ENCODE assay signal across 16 cellular contexts in the genomic region with DNA sequence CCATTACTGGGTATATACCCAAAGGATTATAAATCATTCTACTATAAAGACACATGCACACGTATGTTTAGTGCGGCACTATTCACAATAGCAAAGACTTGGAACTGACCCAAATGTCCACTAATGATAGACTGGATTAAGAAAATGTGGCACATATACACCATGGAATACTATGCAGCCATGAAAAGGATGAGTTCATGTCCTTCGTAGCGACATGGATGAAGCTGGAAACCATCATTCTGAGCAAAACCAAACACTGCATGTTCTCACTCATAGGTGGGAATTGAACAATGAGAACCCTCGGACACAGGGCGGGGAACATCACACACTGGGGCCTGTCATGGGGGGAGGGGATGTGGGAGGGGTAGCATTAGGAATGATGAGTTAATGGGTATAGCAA. TPM values are rescaled to one million over a fixed set of nuclear protein-coding genes. Genes with fewer than 3 reads are reported as not detected.
"Had no signal": no experiment of that assay in that cellular context is flagged by ENCODE, and none has a peak within 500 bp of the region (broad histone marks: within the 10 kb centered on the region; RNA-seq: fewer than 3 reads in every experiment).

No MANE protein-coding gene starts in this region.

RNA-seq across cellular contexts. Expression of gene VSIG10L2, which starts 40.1 kb away (rescaled TPM):
- total RNA-seq: kidney; kidney epithelial cell; left colon; left lobe of liver; left ventricle myocardium superior; liver; lower lobe of right lung; lung microvascular endothelial cell; mammary epithelial cell; mesenteric fat pad; mesothelial cell of epicardium; mononuclear cell; mucosa of gallbladder; myocyte; naive thymus-derived CD4-positive, alpha-beta T cell had no signal
- polyA plus RNA-seq: immature natural killer cell; liver; mammary epithelial cell; naive thymus-derived CD4-positive, alpha-beta T cell had no signal
